ENCODE assay signal across 21 cellular contexts in the genomic region with DNA sequence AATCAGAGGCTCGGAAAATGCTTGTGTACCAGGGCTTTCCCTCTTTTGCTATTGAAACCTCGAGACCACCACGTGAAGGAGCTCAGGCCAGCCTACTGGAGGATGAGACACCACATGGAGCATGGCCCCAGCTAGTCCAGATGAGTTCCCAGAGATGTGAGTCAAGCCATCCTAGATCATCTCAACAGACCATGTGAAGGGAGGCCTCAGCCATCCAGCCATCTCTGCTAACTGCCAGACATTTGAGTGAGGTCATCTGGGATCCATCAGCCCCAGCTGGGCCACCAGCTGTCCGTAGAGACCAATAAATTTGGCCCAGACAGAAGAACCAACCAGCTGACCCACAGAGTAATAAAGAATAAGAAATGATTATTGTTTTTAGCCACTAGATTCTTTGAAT.
"Had no signal": no experiment of that assay in that cellular context is flagged by ENCODE, and none has a peak within 500 bp of the region (broad histone marks: within the 10 kb centered on the region; RNA-seq: fewer than 3 reads in every experiment).

No MANE protein-coding gene starts in this region.

- H3K27ac ChIP-seq: colonic mucosa, pancreas had no signal

- H3K4me3 ChIP-seq: colonic mucosa, lung, pancreas, smooth muscle cell had no signal

- H3K36me3 Mint-ChIP-seq: immature natural killer cell, naive B cell, type B pancreatic cell had no signal

- H3K36me3 ChIP-seq: colonic mucosa, pancreas had no signal

- H3K4me1 Mint-ChIP-seq: immature natural killer cell, naive B cell, nephron had no signal

- DNase-seq: colonic mucosa; dermis blood vessel endothelial cell; erythroblast; foreskin fibroblast; immature natural killer cell; kidney; left colon; left ventricle myocardium superior; mesenchymal stem cell; midbrain; naive B cell; occipital lobe; pancreas; right cardiac atrium; stimulated activated CD4-positive, alpha-beta T cell treated with anti-CD3 and anti-CD28 coated beads, Interleukin-2, amount 100 ng/mL, for 48 hours; stimulated activated naive CD4-positive, alpha-beta T cell treated with Interleukin-2 at 50 U/mL for 16 hours had no signal

- H3K9me3 ChIP-seq: colonic mucosa, pancreas had no signal

- H3K9me3 Mint-ChIP-seq: immature natural killer cell, type B pancreatic cell had no signal

- H3K27me3 ChIP-seq: colonic mucosa, pancreas had no signal

- H3K27ac Mint-ChIP-seq: immature natural killer cell, naive B cell, nephron, progenitor cell of endocrine pancreas, type B pancreatic cell had no signal

- H3K4me1 ChIP-seq: colonic mucosa, pancreas had no signal

- H3K4me3 Mint-ChIP-seq: immature natural killer cell, naive B cell, nephron, type B pancreatic cell had no signal
